1 cellular context compared by ENCODE assay signal in genomic region chr7:143329471-143330170, GRCh38.
TF ChIP-seq lines count a peak whose summit lies in the region.

No MANE protein-coding gene starts in this region.

TF ChIP-seq in WTC11, 78 proteins besides CTCF, POLR2A, EP300 and RAD21 (continued from another document):
- TF ChIP-seq ZMAT4 (CRISPR knock-in tag; IDR thresholded peaks at IDR 0.05) (no peak), AFF4 (CRISPR knock-in tag; IDR thresholded peaks at IDR 0.05; ENCODE audit: borderline replicate concordance) (no peak), AR (CRISPR knock-in tag; IDR thresholded peaks at IDR 0.05) (no peak), ZNF396 (CRISPR knock-in tag; IDR thresholded peaks at IDR 0.05; ENCODE audit: borderline replicate concordance) (no peak), ZNF671 (CRISPR knock-in tag; IDR thresholded peaks at IDR 0.05) (no peak), SMAD3 (CRISPR knock-in tag; IDR thresholded peaks at IDR 0.05; ENCODE audit: borderline replicate concordance) (no peak), SP1 (CRISPR knock-in tag; conservative IDR thresholded peaks at IDR 0.05) (no peak), ETV6 (CRISPR knock-in tag; IDR thresholded peaks at IDR 0.05) (no peak)
